ENCODE assay signal across 3 cellular contexts in the genomic region with DNA sequence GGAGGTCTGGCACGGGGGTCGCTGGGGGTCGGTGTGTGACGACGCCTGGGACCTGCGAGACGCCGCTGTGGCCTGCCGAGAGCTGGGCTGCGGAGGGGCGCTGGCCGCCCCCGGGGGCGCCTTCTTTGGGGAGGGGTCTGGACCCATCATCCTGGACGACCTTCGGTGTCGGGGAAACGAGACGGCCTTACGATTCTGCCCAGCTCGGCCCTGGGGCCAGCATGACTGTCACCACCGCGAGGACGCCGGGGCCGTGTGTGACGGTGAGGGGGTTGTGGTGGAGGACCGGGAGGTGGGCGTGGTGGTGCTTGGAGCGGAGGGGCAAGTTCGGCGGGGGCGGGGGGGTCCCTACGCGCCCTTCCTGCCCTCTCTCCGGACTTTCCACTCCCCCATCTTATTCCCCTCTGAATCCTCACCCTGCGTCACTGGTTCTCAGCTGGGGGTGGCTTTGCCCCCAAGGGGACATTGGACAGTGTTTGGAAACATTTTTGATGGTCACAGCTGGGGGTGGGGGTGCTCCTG.
TF ChIP-seq lines count a peak whose summit lies in the region.

No MANE protein-coding gene starts in this region.

TF ChIP-seq in HEK293, 187 proteins besides CTCF, POLR2A, EP300 and RAD21:
- TF ChIP-seq ZNF112 (tag by site-specific recombination; IDR thresholded peaks at IDR 0.05) (no peak), ZIC2 (tag by site-specific recombination; IDR thresholded peaks at IDR 0.05) (peak; percentile 50), ZNF555 (tag by site-specific recombination; conservative IDR thresholded peaks at IDR 0.05) (no peak), GLIS1 (tag by site-specific recombination; IDR thresholded peaks at IDR 0.05) (peak; percentile 12; the same call in 1 of the 2 replicates)

TF ChIP-seq in H1, 55 proteins besides CTCF, POLR2A, EP300 and RAD21:
- TF ChIP-seq TCF12 (IDR thresholded peaks at IDR 0.05; ENCODE audit: low read depth, low read length) (no peak), RBBP5 (IDR thresholded peaks at IDR 0.05; ENCODE audit: borderline replicate concordance, low read depth, low read length) (no peak), RXRA (IDR thresholded peaks at IDR 0.05; ENCODE audit: insufficient read depth, low read depth, low read length) (no peak)

TF ChIP-seq in WTC11, 78 proteins besides CTCF, POLR2A, EP300 and RAD21:
- TF ChIP-seq ELF4 (CRISPR knock-in tag; IDR thresholded peaks at IDR 0.05; ENCODE audit: low read depth) (no peak), SMAD4 (CRISPR knock-in tag; IDR thresholded peaks at IDR 0.05) (no peak), MYBL2 (CRISPR knock-in tag; IDR thresholded peaks at IDR 0.05) (no peak), GRHL2 (CRISPR knock-in tag; IDR thresholded peaks at IDR 0.05; ENCODE audit: insufficient replicate concordance, severe bottlenecking) (no peak), EMX1 (CRISPR knock-in tag; IDR thresholded peaks at IDR 0.05) (no peak), HMGA2 (CRISPR knock-in tag; IDR thresholded peaks at IDR 0.05) (no peak)
- TF ChIP-seq, protein P1, sequence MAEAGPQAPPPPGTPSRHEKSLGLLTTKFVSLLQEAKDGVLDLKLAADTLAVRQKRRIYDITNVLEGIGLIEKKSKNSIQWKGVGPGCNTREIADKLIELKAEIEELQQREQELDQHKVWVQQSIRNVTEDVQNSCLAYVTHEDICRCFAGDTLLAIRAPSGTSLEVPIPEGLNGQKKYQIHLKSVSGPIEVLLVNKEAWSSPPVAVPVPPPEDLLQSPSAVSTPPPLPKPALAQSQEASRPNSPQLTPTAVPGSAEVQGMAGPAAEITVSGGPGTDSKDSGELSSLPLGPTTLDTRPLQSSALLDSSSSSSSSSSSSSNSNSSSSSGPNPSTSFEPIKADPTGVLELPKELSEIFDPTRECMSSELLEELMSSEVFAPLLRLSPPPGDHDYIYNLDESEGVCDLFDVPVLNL (CRISPR knock-in tag; IDR thresholded peaks at IDR 0.05; ENCODE audit: borderline replicate concordance, low read depth) = no peak
- TF ChIP-seq, protein P2, sequence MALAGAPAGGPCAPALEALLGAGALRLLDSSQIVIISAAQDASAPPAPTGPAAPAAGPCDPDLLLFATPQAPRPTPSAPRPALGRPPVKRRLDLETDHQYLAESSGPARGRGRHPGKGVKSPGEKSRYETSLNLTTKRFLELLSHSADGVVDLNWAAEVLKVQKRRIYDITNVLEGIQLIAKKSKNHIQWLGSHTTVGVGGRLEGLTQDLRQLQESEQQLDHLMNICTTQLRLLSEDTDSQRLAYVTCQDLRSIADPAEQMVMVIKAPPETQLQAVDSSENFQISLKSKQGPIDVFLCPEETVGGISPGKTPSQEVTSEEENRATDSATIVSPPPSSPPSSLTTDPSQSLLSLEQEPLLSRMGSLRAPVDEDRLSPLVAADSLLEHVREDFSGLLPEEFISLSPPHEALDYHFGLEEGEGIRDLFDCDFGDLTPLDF (CRISPR knock-in tag; IDR thresholded peaks at IDR 0.05) = no peak
- TF ChIP-seq, protein P3, sequence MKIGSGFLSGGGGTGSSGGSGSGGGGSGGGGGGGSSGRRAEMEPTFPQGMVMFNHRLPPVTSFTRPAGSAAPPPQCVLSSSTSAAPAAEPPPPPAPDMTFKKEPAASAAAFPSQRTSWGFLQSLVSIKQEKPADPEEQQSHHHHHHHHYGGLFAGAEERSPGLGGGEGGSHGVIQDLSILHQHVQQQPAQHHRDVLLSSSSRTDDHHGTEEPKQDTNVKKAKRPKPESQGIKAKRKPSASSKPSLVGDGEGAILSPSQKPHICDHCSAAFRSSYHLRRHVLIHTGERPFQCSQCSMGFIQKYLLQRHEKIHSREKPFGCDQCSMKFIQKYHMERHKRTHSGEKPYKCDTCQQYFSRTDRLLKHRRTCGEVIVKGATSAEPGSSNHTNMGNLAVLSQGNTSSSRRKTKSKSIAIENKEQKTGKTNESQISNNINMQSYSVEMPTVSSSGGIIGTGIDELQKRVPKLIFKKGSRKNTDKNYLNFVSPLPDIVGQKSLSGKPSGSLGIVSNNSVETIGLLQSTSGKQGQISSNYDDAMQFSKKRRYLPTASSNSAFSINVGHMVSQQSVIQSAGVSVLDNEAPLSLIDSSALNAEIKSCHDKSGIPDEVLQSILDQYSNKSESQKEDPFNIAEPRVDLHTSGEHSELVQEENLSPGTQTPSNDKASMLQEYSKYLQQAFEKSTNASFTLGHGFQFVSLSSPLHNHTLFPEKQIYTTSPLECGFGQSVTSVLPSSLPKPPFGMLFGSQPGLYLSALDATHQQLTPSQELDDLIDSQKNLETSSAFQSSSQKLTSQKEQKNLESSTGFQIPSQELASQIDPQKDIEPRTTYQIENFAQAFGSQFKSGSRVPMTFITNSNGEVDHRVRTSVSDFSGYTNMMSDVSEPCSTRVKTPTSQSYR (CRISPR knock-in tag; IDR thresholded peaks at IDR 0.05) = no peak
- TF ChIP-seq, protein P4, sequence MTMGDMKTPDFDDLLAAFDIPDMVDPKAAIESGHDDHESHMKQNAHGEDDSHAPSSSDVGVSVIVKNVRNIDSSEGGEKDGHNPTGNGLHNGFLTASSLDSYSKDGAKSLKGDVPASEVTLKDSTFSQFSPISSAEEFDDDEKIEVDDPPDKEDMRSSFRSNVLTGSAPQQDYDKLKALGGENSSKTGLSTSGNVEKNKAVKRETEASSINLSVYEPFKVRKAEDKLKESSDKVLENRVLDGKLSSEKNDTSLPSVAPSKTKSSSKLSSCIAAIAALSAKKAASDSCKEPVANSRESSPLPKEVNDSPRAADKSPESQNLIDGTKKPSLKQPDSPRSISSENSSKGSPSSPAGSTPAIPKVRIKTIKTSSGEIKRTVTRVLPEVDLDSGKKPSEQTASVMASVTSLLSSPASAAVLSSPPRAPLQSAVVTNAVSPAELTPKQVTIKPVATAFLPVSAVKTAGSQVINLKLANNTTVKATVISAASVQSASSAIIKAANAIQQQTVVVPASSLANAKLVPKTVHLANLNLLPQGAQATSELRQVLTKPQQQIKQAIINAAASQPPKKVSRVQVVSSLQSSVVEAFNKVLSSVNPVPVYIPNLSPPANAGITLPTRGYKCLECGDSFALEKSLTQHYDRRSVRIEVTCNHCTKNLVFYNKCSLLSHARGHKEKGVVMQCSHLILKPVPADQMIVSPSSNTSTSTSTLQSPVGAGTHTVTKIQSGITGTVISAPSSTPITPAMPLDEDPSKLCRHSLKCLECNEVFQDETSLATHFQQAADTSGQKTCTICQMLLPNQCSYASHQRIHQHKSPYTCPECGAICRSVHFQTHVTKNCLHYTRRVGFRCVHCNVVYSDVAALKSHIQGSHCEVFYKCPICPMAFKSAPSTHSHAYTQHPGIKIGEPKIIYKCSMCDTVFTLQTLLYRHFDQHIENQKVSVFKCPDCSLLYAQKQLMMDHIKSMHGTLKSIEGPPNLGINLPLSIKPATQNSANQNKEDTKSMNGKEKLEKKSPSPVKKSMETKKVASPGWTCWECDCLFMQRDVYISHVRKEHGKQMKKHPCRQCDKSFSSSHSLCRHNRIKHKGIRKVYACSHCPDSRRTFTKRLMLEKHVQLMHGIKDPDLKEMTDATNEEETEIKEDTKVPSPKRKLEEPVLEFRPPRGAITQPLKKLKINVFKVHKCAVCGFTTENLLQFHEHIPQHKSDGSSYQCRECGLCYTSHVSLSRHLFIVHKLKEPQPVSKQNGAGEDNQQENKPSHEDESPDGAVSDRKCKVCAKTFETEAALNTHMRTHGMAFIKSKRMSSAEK (CRISPR knock-in tag; IDR thresholded peaks at IDR 0.05; ENCODE audit: borderline replicate concordance) = no peak
- TF ChIP-seq, protein P5, sequence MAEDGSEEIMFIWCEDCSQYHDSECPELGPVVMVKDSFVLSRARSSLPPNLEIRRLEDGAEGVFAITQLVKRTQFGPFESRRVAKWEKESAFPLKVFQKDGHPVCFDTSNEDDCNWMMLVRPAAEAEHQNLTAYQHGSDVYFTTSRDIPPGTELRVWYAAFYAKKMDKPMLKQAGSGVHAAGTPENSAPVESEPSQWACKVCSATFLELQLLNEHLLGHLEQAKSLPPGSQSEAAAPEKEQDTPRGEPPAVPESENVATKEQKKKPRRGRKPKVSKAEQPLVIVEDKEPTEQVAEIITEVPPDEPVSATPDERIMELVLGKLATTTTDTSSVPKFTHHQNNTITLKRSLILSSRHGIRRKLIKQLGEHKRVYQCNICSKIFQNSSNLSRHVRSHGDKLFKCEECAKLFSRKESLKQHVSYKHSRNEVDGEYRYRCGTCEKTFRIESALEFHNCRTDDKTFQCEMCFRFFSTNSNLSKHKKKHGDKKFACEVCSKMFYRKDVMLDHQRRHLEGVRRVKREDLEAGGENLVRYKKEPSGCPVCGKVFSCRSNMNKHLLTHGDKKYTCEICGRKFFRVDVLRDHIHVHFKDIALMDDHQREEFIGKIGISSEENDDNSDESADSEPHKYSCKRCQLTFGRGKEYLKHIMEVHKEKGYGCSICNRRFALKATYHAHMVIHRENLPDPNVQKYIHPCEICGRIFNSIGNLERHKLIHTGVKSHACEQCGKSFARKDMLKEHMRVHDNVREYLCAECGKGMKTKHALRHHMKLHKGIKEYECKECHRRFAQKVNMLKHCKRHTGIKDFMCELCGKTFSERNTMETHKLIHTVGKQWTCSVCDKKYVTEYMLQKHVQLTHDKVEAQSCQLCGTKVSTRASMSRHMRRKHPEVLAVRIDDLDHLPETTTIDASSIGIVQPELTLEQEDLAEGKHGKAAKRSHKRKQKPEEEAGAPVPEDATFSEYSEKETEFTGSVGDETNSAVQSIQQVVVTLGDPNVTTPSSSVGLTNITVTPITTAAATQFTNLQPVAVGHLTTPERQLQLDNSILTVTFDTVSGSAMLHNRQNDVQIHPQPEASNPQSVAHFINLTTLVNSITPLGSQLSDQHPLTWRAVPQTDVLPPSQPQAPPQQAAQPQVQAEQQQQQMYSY (CRISPR knock-in tag; IDR thresholded peaks at IDR 0.05) = no peak
- TF ChIP-seq, protein P6, sequence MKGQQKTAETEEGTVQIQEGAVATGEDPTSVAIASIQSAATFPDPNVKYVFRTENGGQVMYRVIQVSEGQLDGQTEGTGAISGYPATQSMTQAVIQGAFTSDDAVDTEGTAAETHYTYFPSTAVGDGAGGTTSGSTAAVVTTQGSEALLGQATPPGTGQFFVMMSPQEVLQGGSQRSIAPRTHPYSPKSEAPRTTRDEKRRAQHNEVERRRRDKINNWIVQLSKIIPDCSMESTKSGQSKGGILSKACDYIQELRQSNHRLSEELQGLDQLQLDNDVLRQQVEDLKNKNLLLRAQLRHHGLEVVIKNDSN (CRISPR knock-in tag; IDR thresholded peaks at IDR 0.05) = no peak
- TF ChIP-seq, protein P7, sequence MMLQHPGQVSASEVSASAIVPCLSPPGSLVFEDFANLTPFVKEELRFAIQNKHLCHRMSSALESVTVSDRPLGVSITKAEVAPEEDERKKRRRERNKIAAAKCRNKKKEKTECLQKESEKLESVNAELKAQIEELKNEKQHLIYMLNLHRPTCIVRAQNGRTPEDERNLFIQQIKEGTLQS (CRISPR knock-in tag; conservative IDR thresholded peaks at IDR 0.05) = no peak
TF ChIP-seq in WTC11: peak in this region for 0.
